Comparison of ENCODE assay signal across 4 cellular contexts in genomic region chr19:35471075-35471474, GRCh38. TPM values are rescaled to one million over a fixed set of nuclear protein-coding genes. Genes with fewer than 3 reads are reported as not detected.
"Had no signal": no experiment of that assay in that cellular context is flagged by ENCODE, and none has a peak within 500 bp of the region (broad histone marks: within the 10 kb centered on the region; RNA-seq: fewer than 3 reads in every experiment).

No MANE protein-coding gene starts in this region.

RNA-seq across cellular contexts. Expression of gene KRTDAP, which starts 19.2 kb away (rescaled TPM):
- total RNA-seq: LHCN-M2, M059J, MCF 10A, NCI-H460 had no signal

RNA-seq across cellular contexts. Expression of gene FFAR2, which starts 23.0 kb away (rescaled TPM):
- total RNA-seq: LHCN-M2, M059J, MCF 10A, NCI-H460 had no signal

RNA-seq across cellular contexts. Expression of gene SBSN, which starts 57.0 kb away (rescaled TPM):
- total RNA-seq: LHCN-M2, MCF 10A, NCI-H460 had no signal
